Comparison of ENCODE assay signal across 8 cellular contexts in genomic region chr2:230219419-230220331, GRCh38. TPM values are rescaled to one million over a fixed set of nuclear protein-coding genes. Genes with fewer than 3 reads are reported as not detected.
DNase-seq lines count a peak whose midpoint lies in the region; ATAC-seq and TF ChIP-seq lines count a peak whose summit lies in the region.

SP110 (minus strand) TSS chr2:230219984; CDS start chr2:230216927, 3,057 bp downstream.

- H3K9me3 ChIP-seq in SJCRH30 (replicated peaks), result no peaks in the 10 kb centered on the region

- H3K4me3 Mint-ChIP-seq in activated naive CD4-positive, alpha-beta T cell treated with anti-CD3 and anti-CD28 coated beads, Interleukin-2, amount 10 ng/mL, durations not matched to agents 7 days and 5 days, result peak within 1 kb of the TSS; percentile 98

- H3K27me3 ChIP-seq in SJCRH30, result peaks cover 8% of the 10 kb centered on the region; the same call in 1 of the 2 replicates

- H3K4me1 Mint-ChIP-seq in activated naive CD4-positive, alpha-beta T cell treated with anti-CD3 and anti-CD28 coated beads, Interleukin-2, amount 10 ng/mL, durations not matched to agents 7 days and 5 days, result peaks cover 76% of the 10 kb centered on the region

- H3K27me3 Mint-ChIP-seq in activated naive CD4-positive, alpha-beta T cell treated with anti-CD3 and anti-CD28 coated beads, Interleukin-2, amount 10 ng/mL, durations not matched to agents 7 days and 5 days, result no peaks in the 10 kb centered on the region

- H3K36me3 ChIP-seq in SJCRH30, result no peaks in the 10 kb centered on the region

- TF ChIP-seq CTCF in C4-2B (conservative IDR thresholded peaks at IDR 0.05) (no peak), omental fat pad (IDR thresholded peaks at IDR 0.05) (no peak)

- H3K9me3 Mint-ChIP-seq in activated naive CD4-positive, alpha-beta T cell treated with anti-CD3 and anti-CD28 coated beads, Interleukin-2, amount 10 ng/mL, durations not matched to agents 7 days and 5 days, result no peaks in the 10 kb centered on the region

- CTCF ChIA-PET in activated naive CD4-positive, alpha-beta T cell treated with anti-CD3 and anti-CD28 coated beads, Interleukin-2, amount 10 ng/mL, durations not matched to agents 7 days and 5 days (lab: Charles Lee), result interaction anchor here (0.6 to 1.7 kb wide), 7 partner anchors 8 to 192 kb away, joined by 3 to 6 read pairs (median 4); partner anchors contain the start of gene SP140L

- H3K27ac ChIP-seq in C4-2B (peak within 1 kb of the TSS; percentile 61), SJCRH30 (no peak within 1 kb of the TSS), temporal lobe (ENCODE audit: low read depth, low read length) (peak within 1 kb of the TSS; percentile 62)

- peaks cover 49% of the 10 kb centered on the region for H3K36me3 Mint-ChIP-seq in activated naive CD4-positive, alpha-beta T cell treated with anti-CD3 and anti-CD28 coated beads, Interleukin-2, amount 10 ng/mL, durations not matched to agents 7 days and 5 days

- no peaks in the 10 kb centered on the region for H3K4me1 ChIP-seq in SJCRH30

- DNase-seq in SJCRH30, result peak; percentile 39 to 64
- DNase-seq in activated naive CD4-positive, alpha-beta T cell treated with anti-CD3 and anti-CD28 coated beads, Interleukin-2, amount 10 ng/mL, durations not matched to agents 7 days and 5 days, result peak; percentile 90
- DNase-seq in globus pallidus (ENCODE audit: low spot score), result peak; percentile 81
- peak; percentile 26 for DNase-seq in omental fat pad (ENCODE audit: low spot score)

- H3K27ac Mint-ChIP-seq in activated naive CD4-positive, alpha-beta T cell treated with anti-CD3 and anti-CD28 coated beads, Interleukin-2, amount 10 ng/mL, durations not matched to agents 7 days and 5 days, result peak within 1 kb of the TSS; percentile 94

- peak within 1 kb of the TSS; percentile 61 for H3K4me3 ChIP-seq in SJCRH30

- ATAC-seq in GM19328 (IDR thresholded peaks at IDR 0.05; ENCODE audit: unreplicated experiment), result peak; percentile 66
- ATAC-seq in HG03520 (IDR thresholded peaks at IDR 0.05; ENCODE audit: unreplicated experiment), result peak; percentile 65
- ATAC-seq in omental fat pad (ENCODE audit: low FRiP score), result peak; percentile 92

RNA-seq across cellular contexts. Expression of gene SP110, which starts in this region (rescaled TPM):
- 2.8 and 3.0 TPM in 2 replicates for total RNA-seq in SJCRH30 (2014; rRNA removed; shearing (Covaris generic))
- total RNA-seq in omental fat pad (10 to 100 TPM; 13.3 to 61.3 (median 28.7) TPM), temporal lobe (1.2 TPM)

Comparison
In these comparisons a context has a peak if more than half of its experiments do, and no peak if none do; other contexts are left out.
1. DNase-seq: peak in every context shown above with its lines; median percentile 90 in activated naive CD4-positive, alpha-beta T cell treated with anti-CD3 and anti-CD28 coated beads, Interleukin-2, amount 10 ng/mL, durations not matched to agents 7 days and 5 days; 81 in globus pallidus; 52 in SJCRH30; 26 in omental fat pad.